8 cellular contexts compared by ENCODE assay signal in genomic region chr11:128587415-128587814, GRCh38. TPM values are rescaled to one million over a fixed set of nuclear protein-coding genes. Genes with fewer than 3 reads are reported as not detected.
DNase-seq lines count a peak whose midpoint lies in the region; ATAC-seq and TF ChIP-seq lines count a peak whose summit lies in the region.

Gene ETS1 (minus strand): TSS chr11:128587558. CDS start chr11:128573130, 14,428 bp downstream.

- H3K27ac Mint-ChIP-seq in brain (no peak within 1 kb of the TSS), Caco-2 (ENCODE audit: unreplicated experiment) (no peak within 1 kb of the TSS)

- H3K36me3 ChIP-seq in left lung (no peaks in the 10 kb centered on the region), thyroid gland (no peaks in the 10 kb centered on the region), Caco-2 (ENCODE audit: control insufficient read depth, insufficient read depth, low read length) (no peaks in the 10 kb centered on the region)

- TF ChIP-seq POLR2A in thyroid gland (IDR thresholded peaks at IDR 0.05) = peak in 1 of 2 donors; percentile 20

- no peaks in the 10 kb centered on the region for H3K36me3 Mint-ChIP-seq in brain
- H3K36me3 Mint-ChIP-seq in Caco-2 (ENCODE audit: insufficient read depth, unreplicated experiment) = no peaks in the 10 kb centered on the region

- DNase-seq in T-helper 2 cell (no peak), left lung (no peak), thyroid gland (peak in 1 of 2 donors; percentile 15), Caco-2 (no peak)
- no peak for DNase-seq in stimulated activated CD4-positive, alpha-beta T cell treated with anti-CD3 and anti-CD28 coated beads, Interleukin-4, amount 100 ng/mL, for 24 hours

- peak; percentile 48 for ATAC-seq in left lung
- no peak for ATAC-seq in HG02610 (IDR thresholded peaks at IDR 0.05; ENCODE audit: unreplicated experiment)

- peaks cover 79% of the 10 kb centered on the region for H3K27me3 Mint-ChIP-seq in brain
- peaks cover 57% of the 10 kb centered on the region for H3K27me3 Mint-ChIP-seq in Caco-2 (ENCODE audit: insufficient read depth, unreplicated experiment)

- 24 to 29% methylated on average over 4 of the region's 4 CpGs for WGBS in thyroid gland, 2 donors

- no TSS peak for BruUV-seq in Caco-2 (replicated peaks; lab: Mats Ljungman, UMichigan)

- peak within 1 kb of the TSS in 3 of 5 experiments; percentile 60 to 72 (median 62) for H3K4me3 Mint-ChIP-seq in brain
- H3K4me3 Mint-ChIP-seq in Caco-2 (ENCODE audit: unreplicated experiment) = no peak within 1 kb of the TSS

- H3K9me3 Mint-ChIP-seq in brain = peaks cover 0 to 4% (median 0%) of the 10 kb centered on the region in 5 experiments
- H3K9me3 Mint-ChIP-seq in Caco-2 (ENCODE audit: unreplicated experiment) = no peaks in the 10 kb centered on the region

- H3K27ac ChIP-seq in left lung (peak within 1 kb of the TSS in 1 of 2 donors; percentile 35), thyroid gland (peak within 1 kb of the TSS in 1 of 3 donors; percentile 25)

- POLR2A ChIA-PET in Caco-2 (lab: Charles Lee) = no interaction called here

- H3K4me1 ChIP-seq in left lung (peaks cover 0 to 22% of the 10 kb centered on the region in 2 donors), thyroid gland (no peaks in the 10 kb centered on the region), Caco-2 (no peaks in the 10 kb centered on the region)

- TF ChIP-seq CTCF in brain (conservative IDR thresholded peaks at IDR 0.05) = no peak
- TF ChIP-seq CTCF in left lung (IDR thresholded peaks at IDR 0.05) = no peak
- TF ChIP-seq CTCF in thyroid gland (IDR thresholded peaks at IDR 0.05) = no peak
- TF ChIP-seq CTCF in Caco-2 (IDR thresholded peaks at IDR 0.05; ENCODE audit: insufficient read depth in 1 of 2, low read depth in 1 of 2, low read length in 1 of 2, severe bottlenecking in 1 of 2, unreplicated experiment in 1 of 2) = no peak

- intact Hi-C loops in T-helper 2 cell treated with Interferon-gamma antibody and Interleukin-4, amounts not matched to agents 100 ng/mL and 5 ng/mL, for 36 hours (cut with micrococcal nuclease) = no loop called here
- intact Hi-C loops in left lung (cut with DNase I) = no loop called here
- intact Hi-C loops in thyroid gland (cut with DNase I) = no loop called here
- intact Hi-C loops in Caco-2 (cut with micrococcal nuclease; ENCODE audit: unreplicated experiment) = loop anchor here (1.0 kb wide), 1 partner anchor 228 kb away; no protein-coding TSS in a partner anchor

- peak within 1 kb of the TSS; percentile 10 for H3K4me3 ChIP-seq in left lung
- peak within 1 kb of the TSS in 1 of 3 donors; percentile 1 for H3K4me3 ChIP-seq in thyroid gland (replicated peaks in 1 of 3)
- no peak within 1 kb of the TSS for H3K4me3 ChIP-seq in Caco-2 (ENCODE audit: low read depth, low read length)

- no peaks in the 10 kb centered on the region for H3K27me3 ChIP-seq in left lung
- no peaks in the 10 kb centered on the region for H3K27me3 ChIP-seq in thyroid gland
- peaks cover 4% of the 10 kb centered on the region; the same call in 1 of the 2 replicates for H3K27me3 ChIP-seq in Caco-2 (replicated peaks; ENCODE audit: control insufficient read depth, insufficient read depth, low read length)

- H3K4me1 Mint-ChIP-seq in brain (peaks cover 25% of the 10 kb centered on the region), Caco-2 (ENCODE audit: low read depth, unreplicated experiment) (no peaks in the 10 kb centered on the region)

- no peaks in the 10 kb centered on the region for H3K9me3 ChIP-seq in left lung
- no peaks in the 10 kb centered on the region for H3K9me3 ChIP-seq in thyroid gland
- H3K9me3 ChIP-seq in Caco-2 = no peaks in the 10 kb centered on the region

- CTCF ChIA-PET in Caco-2 (lab: Charles Lee) = no interaction called here

RNA-seq across cellular contexts. Expression of gene ETS1, which starts in this region (rescaled TPM):
- 488 TPM in 2 replicates for total RNA-seq in T-helper 2 cell treated with Interferon-gamma antibody and Interleukin-4, amounts not matched to agents 100 ng/mL and 5 ng/mL, for 36 hours
- polyA plus RNA-seq in brain (ENCODE audit: insufficient read depth, low read depth, low replicate concordance) = 21.1 TPM
- total RNA-seq in left lung = 100 to 1,000 TPM in 1 of 2 donors, 10 to 100 TPM in 1; 70.2 to 108 TPM
- total RNA-seq in thyroid gland = 10 to 100 TPM; 38.4 to 79.4 (median 58.4) TPM
- 1.1 and 1.2 TPM in 2 replicates for total RNA-seq in Caco-2 (2022)

Comparison
In these comparisons a context has a peak if more than half of its experiments do, and no peak if none do; other contexts are left out.
1. RNA of gene ETS1 (total RNA-seq): 488 TPM in T-helper 2 cell treated with Interferon-gamma antibody and Interleukin-4, amounts not matched to agents 100 ng/mL and 5 ng/mL, for 36 hours, 70.2 to 108 TPM in left lung and 38.4 to 79.4 TPM in thyroid gland; 1.1 to 1.2 TPM in Caco-2; every median in the first group is over 10 times any median in the second.